ENCODE assay signal across 18 cellular contexts in genomic region chr10:132423966-132424847, GRCh38. TPM values are rescaled to one million over a fixed set of nuclear protein-coding genes. Genes with fewer than 3 reads are reported as not detected.
DNase-seq lines count a peak whose midpoint lies in the region; ATAC-seq and TF ChIP-seq lines count a peak whose summit lies in the region.
"Had no signal": no experiment of that assay in that cellular context is flagged by ENCODE, and none has a peak within 500 bp of the region (broad histone marks: within the 10 kb centered on the region; RNA-seq: fewer than 3 reads in every experiment).

No MANE protein-coding gene starts in this region.

- H3K4me3 ChIP-seq in suprapubic skin = no peak overlapping the region
- H3K4me3 ChIP-seq: HAP-1, SJCRH30, tibial artery had no signal

- CTCF ChIA-PET in RWPE1 (lab: Yijun Ruan, JAX) = interaction anchor here (0.5 to 1.6 kb wide), 9 partner anchors 11 to 199 kb away, joined by 3 to 6 read pairs (median 4); no protein-coding TSS in a partner anchor

- H3K27ac ChIP-seq in RWPE1 = peak overlapping the region; percentile 74
- H3K27ac ChIP-seq in suprapubic skin = peak overlapping the region; percentile 20
- H3K27ac ChIP-seq: SJCRH30, tibial artery had no signal

- ATAC-seq in HG03175 (IDR thresholded peaks at IDR 0.05; ENCODE audit: unreplicated experiment) = no peak
- ATAC-seq: HepG2, sciatic nerve had no signal

- no peaks in the 10 kb centered on the region for H3K9me3 ChIP-seq in suprapubic skin
- H3K9me3 ChIP-seq: HAP-1, SJCRH30, tibial artery had no signal

- TF ChIP-seq CTCF in RWPE1 (conservative IDR thresholded peaks at IDR 0.05; ENCODE audit: low read depth) (no peak), suprapubic skin (IDR thresholded peaks at IDR 0.05) (no peak)

- TF ChIP-seq EP300 in suprapubic skin (IDR thresholded peaks at IDR 0.05) = no peak

- POLR2A ChIA-PET in RWPE1 (lab: Yijun Ruan, JAX; ENCODE audit: low non-redundant PET) = interaction anchor here (1.2 kb wide), 1 partner anchor 11 kb away, joined by 3 read pairs; no protein-coding TSS in a partner anchor

- no peak for TF ChIP-seq POLR2A in suprapubic skin (IDR thresholded peaks at IDR 0.05)

- no peaks in the 10 kb centered on the region for H3K36me3 ChIP-seq in suprapubic skin
- H3K36me3 ChIP-seq: HAP-1, SJCRH30, tibial artery had no signal

- peak; percentile 37 to 83 (median 48) for DNase-seq in NCI-H1417 (lab: John Stamatoyannopoulos, UW)
- DNase-seq in NCI-H1417 treated with DMSO at 0.1 percent for 48 hours (lab: John Stamatoyannopoulos, UW) = no peak
- DNase-seq in RWPE1 (ENCODE audit: low spot score) = no peak
- DNase-seq in inferior parietal cortex (ENCODE audit: extremely low spot score) = peak; percentile 34
- no peak for DNase-seq in suprapubic skin (ENCODE audit: low spot score in 2 of 2)
- DNase-seq in activated CD4-positive, alpha-beta T cell treated with anti-CD3 and anti-CD28 coated beads for 48 hours = no peak
- no peak for DNase-seq in cortex of kidney (lab: John Stamatoyannopoulos, UW)
- DNase-seq: activated CD4-positive, alpha-beta T cell treated with anti-CD3 and anti-CD28 coated beads, Interleukin-2, amount 10 ng/mL, durations not matched to agents 7 days and 5 days; activated T-cell treated with anti-CD3 and anti-CD28 coated beads, Interleukin-2, amount 50 U/mL, for 24 hours; central memory CD4-positive, alpha-beta T cell; mesendoderm; stimulated activated CD4-positive, alpha-beta T cell treated with anti-CD3 and anti-CD28 coated beads, Interleukin-4, amount 100 ng/mL, for 24 hours; tibial artery had no signal

- WGBS in suprapubic skin = 68% methylated on average over 14 of the region's 21 CpGs

- H3K27me3 ChIP-seq in suprapubic skin = no peaks in the 10 kb centered on the region
- H3K27me3 ChIP-seq: SJCRH30, tibial artery had no signal

- peaks cover 56% of the 10 kb centered on the region for H3K4me1 ChIP-seq in suprapubic skin

RNA-seq across cellular contexts. Expression of gene PWWP2B, which starts 27.2 kb away (rescaled TPM):
- total RNA-seq in suprapubic skin = 10 to 100 TPM; 15.2 to 19.4 (median 18.3) TPM

Comparison
In these comparisons a context has a peak if more than half of its experiments do, and no peak if none do; other contexts are left out.
1. DNase-seq: peak in NCI-H1417 (3 of 3) and inferior parietal cortex (single experiment); none in NCI-H1417 treated with DMSO at 0.1 percent for 48 hours (single experiment), RWPE1 (single experiment), suprapubic skin (0 of 2), activated CD4-positive, alpha-beta T cell treated with anti-CD3 and anti-CD28 coated beads for 48 hours (single experiment) and cortex of kidney (single experiment).